In the genomic region with DNA sequence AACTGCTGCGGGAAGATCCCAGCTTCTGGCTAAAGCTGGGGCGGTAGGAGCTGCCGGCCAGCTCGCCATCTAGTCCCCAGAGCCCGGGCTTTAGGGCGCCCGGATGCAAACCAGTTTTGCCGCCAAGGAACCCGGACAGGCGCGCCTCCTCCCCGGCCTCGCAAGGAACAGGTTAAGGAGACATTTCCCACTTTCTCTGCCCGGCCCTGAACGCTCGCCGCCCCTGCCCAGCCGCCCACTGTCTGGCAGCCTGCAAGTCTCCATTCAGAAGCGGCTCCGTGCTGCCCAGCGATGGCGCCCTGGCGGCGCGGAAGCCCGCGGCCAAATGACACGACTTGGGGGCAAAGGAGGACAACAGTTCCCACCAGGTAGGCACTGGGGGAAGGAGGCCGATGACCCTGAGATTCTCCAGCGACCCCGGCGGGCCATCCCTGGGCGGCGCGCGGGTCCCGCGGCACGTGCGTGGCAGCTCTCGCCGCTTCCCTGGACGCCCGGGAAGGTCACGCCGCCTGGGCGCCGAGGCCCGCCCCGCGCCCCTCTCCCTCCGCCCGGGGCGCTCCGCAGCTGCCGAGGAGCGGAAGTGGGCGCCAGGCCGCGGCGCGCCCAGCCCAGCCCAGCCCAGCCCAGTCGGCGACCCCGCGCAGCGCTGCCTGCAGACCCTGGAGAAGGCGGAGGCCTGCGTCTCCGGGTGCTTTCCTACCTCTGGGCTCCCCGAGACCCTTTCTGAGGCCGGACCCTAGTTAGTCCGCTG, we compare ENCODE assay signal across 8 cellular contexts. TPM values are rescaled to one million over a fixed set of nuclear protein-coding genes. Genes with fewer than 3 reads are reported as not detected.
DNase-seq lines count a peak whose midpoint lies in the region; ATAC-seq and TF ChIP-seq lines count a peak whose summit lies in the region.

No MANE protein-coding gene starts in this region.

- H2AFZ ChIP-seq in ACC112 (ENCODE audit: low read length, unreplicated experiment) (peak overlapping the region; percentile 37), PC-9 (peak overlapping the region; percentile 76)

- TF ChIP-seq POLR2A in upper lobe of left lung (IDR thresholded peaks at IDR 0.05): peak in 1 of 4 donors; percentile 14

- H3K36me3 ChIP-seq in ACC112 (ENCODE audit: insufficient read depth, low read length) (no peaks in the 10 kb centered on the region), PC-9 (ENCODE audit: low read depth) (no peaks in the 10 kb centered on the region), duodenal mucosa (ENCODE audit: control insufficient read depth in 1 of 2, insufficient read depth in 2 of 2, low read length in 2 of 2) (no peaks in the 10 kb centered on the region), upper lobe of left lung (no peaks in the 10 kb centered on the region)

- ATAC-seq in HG02938 (IDR thresholded peaks at IDR 0.05; ENCODE audit: unreplicated experiment): peak; percentile 50
- peak; percentile 42 to 94 for ATAC-seq in upper lobe of left lung (ENCODE audit: low FRiP score in 2 of 2)

- no peaks in the 10 kb centered on the region for H3K9me2 ChIP-seq in PC-9 (ENCODE audit: insufficient read depth)

- in situ Hi-C loops in GM13977 (cut with MboI; ENCODE audit: low pct_unique_long_range_greater_than_20kb, low sequenced_read_pairs, unreplicated experiment): no loop called here

- H3K27ac ChIP-seq in ACC112 (ENCODE audit: low read depth, low read length) (peak overlapping the region; percentile 72), PC-9 (no peak overlapping the region), duodenal mucosa (ENCODE audit: low read depth, low read length) (no peak overlapping the region), upper lobe of left lung (peak overlapping the region; percentile 63 to 79 (median 66))

- no TSS peak for BruUV-seq in PC-9 (replicated peaks; lab: Mats Ljungman, UMichigan)

- CTCF ChIA-PET in PC-9 (lab: Charles Lee): no interaction called here

- DNase-seq in GM13977 (ENCODE audit: low spot score) (peak; percentile 76), PC-9 (peak in 1 of 2 experiments; percentile 29), lung microvascular endothelial cell (ENCODE audit: low read depth in 2 of 2) (peak; percentile 31 to 40), upper lobe of left lung (peak in 1 of 2 donors; percentile 90), NCI-H128 (lab: John Stamatoyannopoulos, UW; ENCODE audit: unreplicated experiment) (no peak)

- H3K79me2 ChIP-seq in ACC112 (ENCODE audit: control insufficient read depth, insufficient read depth, low read length, unreplicated experiment): peaks cover 3% of the 10 kb centered on the region
- H3K79me2 ChIP-seq in PC-9 (ENCODE audit: low read depth): no peaks in the 10 kb centered on the region

- H3K4me2 ChIP-seq in PC-9: peak overlapping the region; percentile 66

- H3K9me3 ChIP-seq in PC-9 (ENCODE audit: insufficient read depth, low read depth) (no peaks in the 10 kb centered on the region), duodenal mucosa (ENCODE audit: control insufficient read depth in 1 of 2, low read length in 2 of 2) (no peaks in the 10 kb centered on the region), upper lobe of left lung (no peaks in the 10 kb centered on the region)

- no peaks in the 10 kb centered on the region for H4K20me1 ChIP-seq in PC-9 (ENCODE audit: insufficient read depth)

- H3K9ac ChIP-seq in duodenal mucosa (ENCODE audit: low read depth in 1 of 2, low read length in 2 of 2): peak overlapping the region; percentile 11 to 43

- no peaks in the 10 kb centered on the region for H3F3A ChIP-seq in PC-9 (ENCODE audit: insufficient read depth, low read depth)

- intact Hi-C loops in PC-9 (cut with micrococcal nuclease; ENCODE audit: unreplicated experiment): no loop called here

- no peak for TF ChIP-seq EP300 in upper lobe of left lung (IDR thresholded peaks at IDR 0.05)

- H3K4me3 ChIP-seq in ACC112 (ENCODE audit: low read depth, low read length): peak overlapping the region; percentile 91
- peak overlapping the region; percentile 53; the same call in 1 of the 2 replicates for H3K4me3 ChIP-seq in PC-9
- H3K4me3 ChIP-seq in duodenal mucosa (ENCODE audit: low read depth in 1 of 2, low read length in 2 of 2): peak overlapping the region; percentile 59 to 62
- H3K4me3 ChIP-seq in upper lobe of left lung: peak overlapping the region; percentile 46 to 83 (median 60)

- POLR2A ChIA-PET in PC-9 (lab: Charles Lee; ENCODE audit: unreplicated experiment): interaction anchor here (0.8 kb wide), 1 partner anchor 17 kb away, joined by 3 read pairs; no protein-coding TSS in a partner anchor

- H3K27me3 ChIP-seq in ACC112 (ENCODE audit: insufficient read depth, low read length) (no peaks in the 10 kb centered on the region), PC-9 (ENCODE audit: insufficient read depth, low read depth) (no peaks in the 10 kb centered on the region), duodenal mucosa (ENCODE audit: control insufficient read depth in 1 of 2, insufficient read depth in 2 of 2, low read length in 2 of 2) (peaks cover 3 to 8% of the 10 kb centered on the region in 2 donors), upper lobe of left lung (peaks cover 0 to 9% (median 0%) of the 10 kb centered on the region in 4 donors)

- peaks cover 6% of the 10 kb centered on the region for H3K4me1 ChIP-seq in ACC112 (ENCODE audit: control insufficient read depth, insufficient read depth, low read length, unreplicated experiment)
- H3K4me1 ChIP-seq in PC-9 (replicated peaks; ENCODE audit: insufficient read depth): no peaks in the 10 kb centered on the region
- no peaks in the 10 kb centered on the region for H3K4me1 ChIP-seq in duodenal mucosa (ENCODE audit: control insufficient read depth in 1 of 2, insufficient read depth in 2 of 2, low read length in 2 of 2)
- peaks cover 7 to 15% (median 9%) of the 10 kb centered on the region in 4 donors for H3K4me1 ChIP-seq in upper lobe of left lung

- TF ChIP-seq CTCF in GM13977 (IDR thresholded peaks at IDR 0.05; ENCODE audit: extremely low read depth, insufficient read depth, missing control alignments) (no peak), PC-9 (conservative IDR thresholded peaks at IDR 0.05) (no peak), upper lobe of left lung (IDR thresholded peaks at IDR 0.05) (no peak)

- 3 to 12% methylated on average over 4 to 32 of the region's 73 CpGs for WGBS in upper lobe of left lung, 2 donors

RNA-seq across cellular contexts. Expression of gene HNRNPA1L2, which starts 42.2 kb away (rescaled TPM):
- total RNA-seq in PC-9 (2021) (6.3 and 7.9 TPM in 2 replicates), lung microvascular endothelial cell (2.4 and 2.6 TPM in 2 replicates), upper lobe of left lung (1 to 10 TPM; 2.7 to 7.3 (median 4.9) TPM)

RNA-seq across cellular contexts. Expression of gene SUGT1, which starts 52.6 kb away (rescaled TPM):
- total RNA-seq in PC-9 (2021) (48.8 and 57.2 TPM in 2 replicates), lung microvascular endothelial cell (25.1 and 27.8 TPM in 2 replicates), upper lobe of left lung (10 to 100 TPM; 19.9 to 43.7 (median 28.0) TPM)

Comparison
In these comparisons a context has a peak if more than half of its experiments do, and no peak if none do; other contexts are left out.
1. H3K27ac ChIP-seq: peak in ACC112 (single experiment) and upper lobe of left lung (4 of 4); none in PC-9 (single experiment) and duodenal mucosa (single experiment).
2. Peak in every context shown above with its lines, with median percentiles within 50 percentile points of each other: H3K4me3 ChIP-seq.